1 cellular context compared by ENCODE assay signal in the genomic region with DNA sequence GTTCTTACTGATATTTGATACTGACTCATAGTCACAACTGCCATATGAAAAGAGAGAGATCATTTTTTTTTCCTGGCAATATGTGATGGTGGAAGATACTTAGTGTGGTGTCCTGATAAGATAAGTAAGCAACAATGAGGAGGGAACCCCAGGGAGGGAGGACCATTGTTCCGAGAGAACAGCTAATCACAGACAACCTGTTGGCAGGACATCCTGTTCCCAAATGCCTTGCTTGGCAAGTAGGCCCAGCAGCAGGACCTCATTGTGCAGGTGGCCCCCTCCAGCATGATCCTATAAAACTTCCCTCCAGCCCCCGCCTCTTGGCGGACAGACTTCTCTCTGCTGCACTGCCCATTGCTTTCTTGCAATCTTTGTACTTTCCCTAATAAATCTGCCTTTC.
TF ChIP-seq lines count a peak whose summit lies in the region.

No MANE protein-coding gene starts in this region.

TF ChIP-seq in GM23338, 12 proteins besides CTCF, POLR2A, EP300 and RAD21 (continued from another document):
- TF ChIP-seq, protein P1, sequence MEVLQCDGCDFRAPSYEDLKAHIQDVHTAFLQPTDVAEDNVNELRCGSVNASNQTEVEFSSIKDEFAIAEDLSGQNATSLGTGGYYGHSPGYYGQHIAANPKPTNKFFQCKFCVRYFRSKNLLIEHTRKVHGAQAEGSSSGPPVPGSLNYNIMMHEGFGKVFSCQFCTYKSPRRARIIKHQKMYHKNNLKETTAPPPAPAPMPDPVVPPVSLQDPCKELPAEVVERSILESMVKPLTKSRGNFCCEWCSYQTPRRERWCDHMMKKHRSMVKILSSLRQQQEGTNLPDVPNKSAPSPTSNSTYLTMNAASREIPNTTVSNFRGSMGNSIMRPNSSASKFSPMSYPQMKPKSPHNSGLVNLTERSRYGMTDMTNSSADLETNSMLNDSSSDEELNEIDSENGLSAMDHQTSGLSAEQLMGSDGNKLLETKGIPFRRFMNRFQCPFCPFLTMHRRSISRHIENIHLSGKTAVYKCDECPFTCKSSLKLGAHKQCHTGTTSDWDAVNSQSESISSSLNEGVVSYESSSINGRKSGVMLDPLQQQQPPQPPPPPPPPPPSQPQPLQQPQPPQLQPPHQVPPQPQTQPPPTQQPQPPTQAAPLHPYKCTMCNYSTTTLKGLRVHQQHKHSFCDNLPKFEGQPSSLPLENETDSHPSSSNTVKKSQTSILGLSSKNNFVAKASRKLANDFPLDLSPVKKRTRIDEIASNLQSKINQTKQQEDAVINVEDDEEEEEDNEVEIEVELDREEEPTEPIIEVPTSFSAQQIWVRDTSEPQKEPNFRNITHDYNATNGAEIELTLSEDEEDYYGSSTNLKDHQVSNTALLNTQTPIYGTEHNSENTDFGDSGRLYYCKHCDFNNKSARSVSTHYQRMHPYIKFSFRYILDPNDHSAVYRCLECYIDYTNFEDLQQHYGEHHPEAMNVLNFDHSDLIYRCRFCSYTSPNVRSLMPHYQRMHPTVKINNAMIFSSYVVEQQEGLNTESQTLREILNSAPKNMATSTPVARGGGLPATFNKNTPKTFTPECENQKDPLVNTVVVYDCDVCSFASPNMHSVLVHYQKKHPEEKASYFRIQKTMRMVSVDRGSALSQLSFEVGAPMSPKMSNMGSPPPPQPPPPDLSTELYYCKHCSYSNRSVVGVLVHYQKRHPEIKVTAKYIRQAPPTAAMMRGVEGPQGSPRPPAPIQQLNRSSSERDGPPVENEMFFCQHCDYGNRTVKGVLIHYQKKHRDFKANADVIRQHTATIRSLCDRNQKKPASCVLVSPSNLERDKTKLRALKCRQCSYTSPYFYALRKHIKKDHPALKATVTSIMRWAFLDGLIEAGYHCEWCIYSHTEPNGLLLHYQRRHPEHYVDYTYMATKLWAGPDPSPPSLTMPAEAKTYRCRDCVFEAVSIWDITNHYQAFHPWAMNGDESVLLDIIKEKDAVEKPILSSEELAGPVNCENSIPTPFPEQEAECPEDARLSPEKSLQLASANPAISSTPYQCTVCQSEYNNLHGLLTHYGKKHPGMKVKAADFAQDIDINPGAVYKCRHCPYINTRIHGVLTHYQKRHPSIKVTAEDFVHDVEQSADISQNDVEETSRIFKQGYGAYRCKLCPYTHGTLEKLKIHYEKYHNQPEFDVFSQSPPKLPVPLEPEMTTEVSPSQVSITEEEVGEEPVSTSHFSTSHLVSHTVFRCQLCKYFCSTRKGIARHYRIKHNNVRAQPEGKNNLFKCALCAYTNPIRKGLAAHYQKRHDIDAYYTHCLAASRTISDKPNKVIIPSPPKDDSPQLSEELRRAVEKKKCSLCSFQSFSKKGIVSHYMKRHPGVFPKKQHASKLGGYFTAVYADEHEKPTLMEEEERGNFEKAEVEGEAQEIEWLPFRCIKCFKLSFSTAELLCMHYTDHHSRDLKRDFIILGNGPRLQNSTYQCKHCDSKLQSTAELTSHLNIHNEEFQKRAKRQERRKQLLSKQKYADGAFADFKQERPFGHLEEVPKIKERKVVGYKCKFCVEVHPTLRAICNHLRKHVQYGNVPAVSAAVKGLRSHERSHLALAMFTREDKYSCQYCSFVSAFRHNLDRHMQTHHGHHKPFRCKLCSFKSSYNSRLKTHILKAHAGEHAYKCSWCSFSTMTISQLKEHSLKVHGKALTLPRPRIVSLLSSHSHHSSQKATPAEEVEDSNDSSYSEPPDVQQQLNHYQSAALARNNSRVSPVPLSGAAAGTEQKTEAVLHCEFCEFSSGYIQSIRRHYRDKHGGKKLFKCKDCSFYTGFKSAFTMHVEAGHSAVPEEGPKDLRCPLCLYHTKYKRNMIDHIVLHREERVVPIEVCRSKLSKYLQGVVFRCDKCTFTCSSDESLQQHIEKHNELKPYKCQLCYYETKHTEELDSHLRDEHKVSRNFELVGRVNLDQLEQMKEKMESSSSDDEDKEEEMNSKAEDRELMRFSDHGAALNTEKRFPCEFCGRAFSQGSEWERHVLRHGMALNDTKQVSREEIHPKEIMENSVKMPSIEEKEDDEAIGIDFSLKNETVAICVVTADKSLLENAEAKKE (CRISPR knock-in tag; IDR thresholded peaks at IDR 0.05): no peak
- TF ChIP-seq POLR2AphosphoS5 (IDR thresholded peaks at IDR 0.05; ENCODE audit: low read depth) (no peak), NANOG (IDR thresholded peaks at IDR 0.05; ENCODE audit: borderline replicate concordance) (no peak)
- TF ChIP-seq, protein P2, sequence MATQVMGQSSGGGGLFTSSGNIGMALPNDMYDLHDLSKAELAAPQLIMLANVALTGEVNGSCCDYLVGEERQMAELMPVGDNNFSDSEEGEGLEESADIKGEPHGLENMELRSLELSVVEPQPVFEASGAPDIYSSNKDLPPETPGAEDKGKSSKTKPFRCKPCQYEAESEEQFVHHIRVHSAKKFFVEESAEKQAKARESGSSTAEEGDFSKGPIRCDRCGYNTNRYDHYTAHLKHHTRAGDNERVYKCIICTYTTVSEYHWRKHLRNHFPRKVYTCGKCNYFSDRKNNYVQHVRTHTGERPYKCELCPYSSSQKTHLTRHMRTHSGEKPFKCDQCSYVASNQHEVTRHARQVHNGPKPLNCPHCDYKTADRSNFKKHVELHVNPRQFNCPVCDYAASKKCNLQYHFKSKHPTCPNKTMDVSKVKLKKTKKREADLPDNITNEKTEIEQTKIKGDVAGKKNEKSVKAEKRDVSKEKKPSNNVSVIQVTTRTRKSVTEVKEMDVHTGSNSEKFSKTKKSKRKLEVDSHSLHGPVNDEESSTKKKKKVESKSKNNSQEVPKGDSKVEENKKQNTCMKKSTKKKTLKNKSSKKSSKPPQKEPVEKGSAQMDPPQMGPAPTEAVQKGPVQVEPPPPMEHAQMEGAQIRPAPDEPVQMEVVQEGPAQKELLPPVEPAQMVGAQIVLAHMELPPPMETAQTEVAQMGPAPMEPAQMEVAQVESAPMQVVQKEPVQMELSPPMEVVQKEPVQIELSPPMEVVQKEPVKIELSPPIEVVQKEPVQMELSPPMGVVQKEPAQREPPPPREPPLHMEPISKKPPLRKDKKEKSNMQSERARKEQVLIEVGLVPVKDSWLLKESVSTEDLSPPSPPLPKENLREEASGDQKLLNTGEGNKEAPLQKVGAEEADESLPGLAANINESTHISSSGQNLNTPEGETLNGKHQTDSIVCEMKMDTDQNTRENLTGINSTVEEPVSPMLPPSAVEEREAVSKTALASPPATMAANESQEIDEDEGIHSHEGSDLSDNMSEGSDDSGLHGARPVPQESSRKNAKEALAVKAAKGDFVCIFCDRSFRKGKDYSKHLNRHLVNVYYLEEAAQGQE (IDR thresholded peaks at IDR 0.05; ENCODE audit: unreplicated experiment): no peak
